ENCODE assay signal across 8 cellular contexts in the genomic region with DNA sequence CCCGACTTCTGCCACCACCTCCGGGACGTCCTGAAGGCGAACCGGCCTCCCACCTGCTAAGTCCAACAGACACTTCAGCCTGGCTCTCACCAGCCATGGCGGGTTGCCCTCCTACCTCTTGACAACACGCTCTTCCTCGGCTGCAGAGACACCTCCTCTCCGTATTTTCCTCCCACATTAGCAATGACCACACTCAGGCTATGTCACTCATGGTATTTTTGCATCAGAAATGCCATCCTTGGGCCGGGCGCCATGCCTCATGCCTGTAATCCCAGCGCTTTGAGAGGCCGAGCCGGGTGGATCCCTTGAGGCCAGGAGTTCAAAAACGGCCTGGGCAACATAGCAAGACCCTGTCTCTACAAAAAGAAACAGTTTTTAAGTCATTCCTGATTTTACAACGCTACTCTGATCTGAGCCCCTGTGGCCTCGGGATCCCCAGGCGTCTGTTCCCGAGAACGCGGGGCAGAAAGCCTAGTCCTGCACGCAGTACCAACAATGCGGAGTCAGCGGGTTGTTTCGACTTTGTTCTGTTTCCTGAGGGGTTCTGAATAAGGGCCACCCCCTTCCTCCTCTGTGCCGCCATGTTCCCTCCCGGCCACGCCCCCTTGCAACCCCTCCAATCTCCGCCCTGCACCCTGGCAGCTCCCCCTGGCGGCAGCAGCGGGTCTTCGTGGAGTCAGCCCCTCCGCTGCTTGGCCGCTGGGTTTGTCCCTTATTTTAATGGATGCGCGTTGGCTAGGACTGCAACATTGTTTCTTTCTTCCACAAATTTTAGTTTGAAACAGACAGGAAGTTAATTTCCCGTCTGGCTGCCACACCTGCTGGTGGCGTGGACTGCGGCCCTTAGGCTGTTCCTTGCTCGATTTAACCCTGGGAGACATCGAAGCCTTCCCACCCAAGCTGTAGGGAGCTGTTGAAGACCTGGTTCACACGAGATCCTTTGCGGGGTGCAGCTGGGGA. TPM values are rescaled to one million over a fixed set of nuclear protein-coding genes. Genes with fewer than 3 reads are reported as not detected.
DNase-seq lines count a peak whose midpoint lies in the region; ATAC-seq and TF ChIP-seq lines count a peak whose summit lies in the region.

No MANE protein-coding gene starts in this region.

- intact Hi-C loops in thyroid gland (cut with DNase I), result no loop called here

- H3K36me3 ChIP-seq in gastroesophageal sphincter (peaks cover 0 to 15% of the 10 kb centered on the region in 2 donors), parathyroid adenoma (ENCODE audit: control insufficient read depth, insufficient read depth, low read length) (no peaks in the 10 kb centered on the region), thyroid gland (no peaks in the 10 kb centered on the region)

- no peak for TF ChIP-seq EP300 in gastroesophageal sphincter (IDR thresholded peaks at IDR 0.05)

- ATAC-seq in GM18502 (IDR thresholded peaks at IDR 0.05; ENCODE audit: poor library complexity, unreplicated experiment), result peak; percentile 78
- peak; percentile 86 for ATAC-seq in HG03095 (IDR thresholded peaks at IDR 0.05; ENCODE audit: unreplicated experiment)
- peak; percentile 92 for ATAC-seq in gastroesophageal sphincter

- H2AFZ ChIP-seq in parathyroid adenoma, result peak overlapping the region; percentile 67

- H3K27ac ChIP-seq in RWPE1 (peak overlapping the region; percentile 22), gastroesophageal sphincter (peak overlapping the region in 3 of 4 donors; percentile 52 to 62 (median 59)), parathyroid adenoma (no peak overlapping the region), thyroid gland (peak overlapping the region in 1 of 3 donors; percentile 54)

- H3K27me3 ChIP-seq in gastroesophageal sphincter (no peaks in the 10 kb centered on the region), parathyroid adenoma (ENCODE audit: control insufficient read depth, insufficient read depth, low read length) (no peaks in the 10 kb centered on the region), thyroid gland (no peaks in the 10 kb centered on the region)

- no peak overlapping the region for H3K4me2 ChIP-seq in parathyroid adenoma (ENCODE audit: low read length)

- H3K9ac ChIP-seq in parathyroid adenoma, result no peak overlapping the region

- H3K4me3 ChIP-seq in gastroesophageal sphincter, result peak overlapping the region; percentile 31 to 52
- no peak overlapping the region for H3K4me3 ChIP-seq in parathyroid adenoma (ENCODE audit: low read depth, low read length)
- peak overlapping the region in 1 of 3 donors; percentile 17 for H3K4me3 ChIP-seq in thyroid gland (replicated peaks in 1 of 3)

- CTCF ChIA-PET in RWPE1 (lab: Yijun Ruan, JAX), result interaction anchor here (0.7 to 1.1 kb wide), 6 partner anchors 13 to 1806 kb away, joined by 3 to 13 read pairs (median 4); no protein-coding TSS in a partner anchor

- WGBS in gastroesophageal sphincter (ENCODE audit: low coverage in 1 of 2), 2 donors, result 22 to 42% methylated on average over 8 to 26 of the region's 43 CpGs
- WGBS in thyroid gland, 2 donors, result 48 to 50% methylated on average over 43 of the region's 43 CpGs

- POLR2A ChIA-PET in RWPE1 (lab: Yijun Ruan, JAX; ENCODE audit: low non-redundant PET), result no interaction called here

- TF ChIP-seq CTCF in RWPE1 (conservative IDR thresholded peaks at IDR 0.05; ENCODE audit: low read depth) (peak; percentile 84), gastroesophageal sphincter (IDR thresholded peaks at IDR 0.05) (peak in 3 of 4 experiments; percentile 43 to 93 (median 71)), parathyroid adenoma (IDR thresholded peaks at IDR 0.05) (peak; percentile 69), thyroid gland (IDR thresholded peaks at IDR 0.05) (peak; percentile 35 to 90 (median 76))

- H3K4me1 ChIP-seq in gastroesophageal sphincter (peaks cover 0 to 21% (median 3%) of the 10 kb centered on the region in 3 donors), parathyroid adenoma (no peaks in the 10 kb centered on the region), thyroid gland (peaks cover 0 to 7% of the 10 kb centered on the region in 2 donors)

- H3K9me3 ChIP-seq in gastroesophageal sphincter (no peaks in the 10 kb centered on the region), parathyroid adenoma (ENCODE audit: control insufficient read depth, low read length) (no peaks in the 10 kb centered on the region), thyroid gland (no peaks in the 10 kb centered on the region)

- no peak for TF ChIP-seq POLR2A in gastroesophageal sphincter (IDR thresholded peaks at IDR 0.05)
- TF ChIP-seq POLR2A in thyroid gland (IDR thresholded peaks at IDR 0.05), result no peak

- no peaks in the 10 kb centered on the region for H3K79me2 ChIP-seq in parathyroid adenoma

- peak; percentile 75 for DNase-seq in RWPE1 (ENCODE audit: low spot score)
- DNase-seq in activated effector memory CD4-positive, alpha-beta T cell treated with Interleukin-2 at 50 U/mL for 16 hours, result peak; percentile 38
- DNase-seq in thyroid gland, result peak; percentile 79 to 86
- DNase-seq in NCI-H128 (lab: John Stamatoyannopoulos, UW; ENCODE audit: unreplicated experiment), result no peak

RNA-seq across cellular contexts. Expression of a gene that starts 9.7 kb away (rescaled TPM):
- total RNA-seq in gastroesophageal sphincter (10 to 100 TPM; 19.1 to 28.0 (median 24.0) TPM), thyroid gland (10 to 100 TPM; 27.5 to 57.0 (median 37.4) TPM)
